3 cellular contexts compared by ENCODE assay signal in genomic region chr21:43004926-43005325, GRCh38.
TF ChIP-seq lines count a peak whose summit lies in the region.

No MANE protein-coding gene starts in this region.

TF ChIP-seq in GM23338, 12 proteins besides CTCF, POLR2A, EP300 and RAD21:
- no peak for TF ChIP-seq REST (IDR thresholded peaks at IDR 0.05; ENCODE audit: unreplicated experiment)
- no peak for TF ChIP-seq ZNF331 (CRISPR knock-in tag; IDR thresholded peaks at IDR 0.05; ENCODE audit: low read depth)
- no peak for TF ChIP-seq CREB1 (CRISPR knock-in tag; IDR thresholded peaks at IDR 0.05; ENCODE audit: low read depth)
- TF ChIP-seq EZH2phosphoT487 (IDR thresholded peaks at IDR 0.05; ENCODE audit: unreplicated experiment) = no peak
- no peak for TF ChIP-seq JUNB (IDR thresholded peaks at IDR 0.05; ENCODE audit: unreplicated experiment)
- no peak for TF ChIP-seq POLR2AphosphoS5 (IDR thresholded peaks at IDR 0.05; ENCODE audit: low read depth)
- TF ChIP-seq ETS1 (IDR thresholded peaks at IDR 0.05) = no peak
TF ChIP-seq in GM23338: peak in this region for 0.

TF ChIP-seq in WTC11, 78 proteins besides CTCF, POLR2A, EP300 and RAD21 (continues in another document):
- TF ChIP-seq HMGA2 (CRISPR knock-in tag; IDR thresholded peaks at IDR 0.05) = no peak
- no peak for TF ChIP-seq MAX (CRISPR knock-in tag; IDR thresholded peaks at IDR 0.05)
- no peak for TF ChIP-seq ELF4 (CRISPR knock-in tag; IDR thresholded peaks at IDR 0.05; ENCODE audit: low read depth)
- TF ChIP-seq E2F5 (CRISPR knock-in tag; IDR thresholded peaks at IDR 0.05) = no peak
- TF ChIP-seq SMAD3 (CRISPR knock-in tag; IDR thresholded peaks at IDR 0.05; ENCODE audit: borderline replicate concordance) = no peak
- no peak for TF ChIP-seq FOXP1 (CRISPR knock-in tag; IDR thresholded peaks at IDR 0.05; ENCODE audit: borderline replicate concordance)
- TF ChIP-seq STAT6 (CRISPR knock-in tag; conservative IDR thresholded peaks at IDR 0.05; ENCODE audit: low read depth) = no peak
- TF ChIP-seq ATF2 (CRISPR knock-in tag; IDR thresholded peaks at IDR 0.05; ENCODE audit: borderline replicate concordance, low read depth) = no peak
- TF ChIP-seq ZNF232 (CRISPR knock-in tag; IDR thresholded peaks at IDR 0.05) = no peak
- no peak for TF ChIP-seq PRDM15 (CRISPR knock-in tag; IDR thresholded peaks at IDR 0.05)
- TF ChIP-seq E2F4 (CRISPR knock-in tag; IDR thresholded peaks at IDR 0.05; ENCODE audit: borderline replicate concordance, low read depth) = no peak
- no peak for TF ChIP-seq TP53 (CRISPR knock-in tag; IDR thresholded peaks at IDR 0.05)
- no peak for TF ChIP-seq ZNF396 (CRISPR knock-in tag; IDR thresholded peaks at IDR 0.05; ENCODE audit: borderline replicate concordance)

TF ChIP-seq in H1, 55 proteins besides CTCF, POLR2A, EP300 and RAD21:
- TF ChIP-seq POU5F1 (IDR thresholded peaks at IDR 0.05; ENCODE audit: low read depth, low read length) (no peak), CEBPB (IDR thresholded peaks at IDR 0.05; ENCODE audit: low read depth, low read length) (no peak), YY1 (IDR thresholded peaks at IDR 0.05; ENCODE audit: low read depth, low read length) (no peak)
